13 cellular contexts compared by ENCODE assay signal in genomic region chr1:16111771-16112557, GRCh38. TPM values are rescaled to one million over a fixed set of nuclear protein-coding genes. Genes with fewer than 3 reads are reported as not detected.
DNase-seq lines count a peak whose midpoint lies in the region; ATAC-seq and TF ChIP-seq lines count a peak whose summit lies in the region.
"Had no signal": no experiment of that assay in that cellular context is flagged by ENCODE, and none has a peak within 500 bp of the region (broad histone marks: within the 10 kb centered on the region; RNA-seq: fewer than 3 reads in every experiment).

No MANE protein-coding gene starts in this region.

- H3K27me3 ChIP-seq in left ventricle myocardium inferior (ENCODE audit: low read depth) = no peaks in the 10 kb centered on the region
- H3K27me3 ChIP-seq in endodermal cell (ENCODE audit: control insufficient read depth, insufficient read depth, low read length, poor library complexity, severe bottlenecking) = no peaks in the 10 kb centered on the region
- H3K27me3 ChIP-seq in mesenchymal stem cell (ENCODE audit: control insufficient read depth in 1 of 2, insufficient read depth in 1 of 2, low read length in 2 of 2) = peaks cover 0 to 50% of the 10 kb centered on the region in 2 experiments
- no peaks in the 10 kb centered on the region for H3K27me3 ChIP-seq in uterus

- peak overlapping the region; percentile 37 for H4K91ac ChIP-seq in mesenchymal stem cell (ENCODE audit: low read length)

- no peak overlapping the region for H2BK120ac ChIP-seq in mesenchymal stem cell (ENCODE audit: low read depth, low read length)

- H2BK12ac ChIP-seq in mesenchymal stem cell (ENCODE audit: low read length in 2 of 2) = peak overlapping the region in 1 of 2 experiments; percentile 88

- H3K18ac ChIP-seq in mesenchymal stem cell (ENCODE audit: low read depth in 1 of 2, low read length in 2 of 2) = peak overlapping the region; percentile 37 to 54

- no peak overlapping the region for H3K4me2 ChIP-seq in mesenchymal stem cell (ENCODE audit: low read length, poor library complexity, severe bottlenecking)

- H3K4me1 ChIP-seq in left ventricle myocardium inferior (peaks cover 20% of the 10 kb centered on the region), endodermal cell (ENCODE audit: control insufficient read depth, insufficient read depth, low read length) (peaks cover 21% of the 10 kb centered on the region), mesenchymal stem cell (ENCODE audit: control insufficient read depth, insufficient read depth, low read depth, low read length) (peaks cover 40% of the 10 kb centered on the region), uterus (peaks cover 0 to 10% of the 10 kb centered on the region in 2 donors)

- H3K79me1 ChIP-seq in mesenchymal stem cell (replicated peaks; ENCODE audit: low read length, poor library complexity, severe bottlenecking) = no peaks in the 10 kb centered on the region

- TF ChIP-seq CTCF in left ventricle myocardium inferior (IDR thresholded peaks at IDR 0.05; ENCODE audit: borderline replicate concordance) = no peak
- no peak for TF ChIP-seq CTCF in endodermal cell (conservative IDR thresholded peaks at IDR 0.05)
- TF ChIP-seq CTCF in uterus (IDR thresholded peaks at IDR 0.05) = no peak

- peak overlapping the region; percentile 69 for H2AK5ac ChIP-seq in mesenchymal stem cell (ENCODE audit: low read length, severe bottlenecking)

- H3K27me3 Mint-ChIP-seq in endodermal cell (ENCODE audit: insufficient read depth) = peaks cover under 1% of the 10 kb centered on the region
- H3K27me3 Mint-ChIP-seq in activated naive CD4-positive, alpha-beta T cell treated with anti-CD3 and anti-CD28 coated beads for 36 hours (ENCODE audit: low read depth) = peaks cover 6% of the 10 kb centered on the region

- H3K14ac ChIP-seq in mesenchymal stem cell (ENCODE audit: low read length in 2 of 2) = peak overlapping the region in 1 of 2 experiments; percentile 46

- no peaks in the 10 kb centered on the region for H3K36me3 ChIP-seq in left ventricle myocardium inferior
- no peaks in the 10 kb centered on the region for H3K36me3 ChIP-seq in endodermal cell (ENCODE audit: control insufficient read depth, insufficient read depth, low read length)
- H3K36me3 ChIP-seq in mesenchymal stem cell (ENCODE audit: control insufficient read depth in 1 of 2, insufficient read depth in 2 of 2, low read depth in 1 of 2, low read length in 2 of 2) = no peaks in the 10 kb centered on the region
- no peaks in the 10 kb centered on the region for H3K36me3 ChIP-seq in uterus

- H2AFZ ChIP-seq in mesenchymal stem cell (ENCODE audit: low read depth, low read length) = no peak overlapping the region

- no peak for TF ChIP-seq POLR2A in uterus (IDR thresholded peaks at IDR 0.05)

- peaks cover 6% of the 10 kb centered on the region for H3K36me3 Mint-ChIP-seq in endodermal cell (ENCODE audit: low read depth)
- H3K36me3 Mint-ChIP-seq in activated naive CD4-positive, alpha-beta T cell treated with anti-CD3 and anti-CD28 coated beads for 36 hours (ENCODE audit: low read depth) = no peaks in the 10 kb centered on the region

- H3K9ac ChIP-seq in endodermal cell (ENCODE audit: extremely low read depth, low read length, poor library complexity, severe bottlenecking) (no peak overlapping the region), mesenchymal stem cell (ENCODE audit: low read length) (peak overlapping the region; percentile 51)

- H3K4me3 ChIP-seq in left ventricle myocardium inferior (no peak overlapping the region), endodermal cell (ENCODE audit: low read length) (no peak overlapping the region), mesenchymal stem cell (ENCODE audit: insufficient read depth in 1 of 2, low read depth in 1 of 2, low read length in 2 of 2) (peak overlapping the region in 1 of 2 experiments; percentile 1), uterus (no peak overlapping the region)

- WGBS in endodermal cell (ENCODE audit: insufficient coverage in 1 of 2, insufficient read length in 1 of 2), 2 experiments = 83 to 84% methylated on average over 7 to 15 of the region's 15 CpGs
- WGBS in mesenchymal stem cell = 67% methylated on average over 15 of the region's 15 CpGs

- intact Hi-C loops in Right ventricle myocardium inferior (cut with DNase I) = no loop called here
- intact Hi-C loops in left ventricle myocardium inferior (cut with micrococcal nuclease) = no loop called here
- intact Hi-C loops in uterus (cut with DNase I; ENCODE audit: low total_unique reads) = no loop called here
- intact Hi-C loops in activated naive CD4-positive, alpha-beta T cell treated with anti-CD3 and anti-CD28 coated beads for 36 hours (cut with micrococcal nuclease) = no loop called here

- H3K27ac ChIP-seq in left ventricle myocardium inferior (replicated peaks) = no peak overlapping the region
- no peak overlapping the region for H3K27ac ChIP-seq in endodermal cell (ENCODE audit: low read depth, low read length)
- peak overlapping the region; percentile 71 for H3K27ac ChIP-seq in mesenchymal stem cell (ENCODE audit: low read length, poor library complexity, severe bottlenecking)
- peak overlapping the region; percentile 46 to 87 for H3K27ac ChIP-seq in uterus

- H3K27ac Mint-ChIP-seq in endodermal cell = peak overlapping the region; percentile 5
- H3K27ac Mint-ChIP-seq in activated naive CD4-positive, alpha-beta T cell treated with anti-CD3 and anti-CD28 coated beads for 36 hours = no peak overlapping the region

- no peak overlapping the region for H3K4me3 Mint-ChIP-seq in endodermal cell
- H3K4me3 Mint-ChIP-seq in activated naive CD4-positive, alpha-beta T cell treated with anti-CD3 and anti-CD28 coated beads for 36 hours = no peak overlapping the region

- H3K4ac ChIP-seq in mesenchymal stem cell (ENCODE audit: low read depth in 1 of 2, low read length in 2 of 2) = no peak overlapping the region

- peak; percentile 73 for ATAC-seq in Right ventricle myocardium inferior
- no peak for ATAC-seq in GM18907 (IDR thresholded peaks at IDR 0.05; ENCODE audit: unreplicated experiment)
- ATAC-seq in HG02981 (IDR thresholded peaks at IDR 0.05; ENCODE audit: unreplicated experiment) = no peak
- ATAC-seq: activated CD4-positive, CD25-positive, alpha-beta regulatory T cell treated with anti-CD3 and anti-CD28 coated beads, Interleukin-2, amount 50 U/mL, for 24 hours had no signal

- no peak for DNase-seq in Right ventricle myocardium inferior (ENCODE audit: missing footprints)
- DNase-seq in left ventricle myocardium inferior = no peak
- peak; percentile 58 for DNase-seq in endodermal cell
- peak; percentile 88 for DNase-seq in mesenchymal stem cell
- peak; percentile 55 to 76 for DNase-seq in uterus
- DNase-seq in activated naive CD4-positive, alpha-beta T cell treated with anti-CD3 and anti-CD28 coated beads for 36 hours = no peak
- DNase-seq: activated naive CD4-positive, alpha-beta T cell treated with Interleukin-2 at 50 U/mL for 16 hours; effector CD4-positive, alpha-beta T cell; NCI-H2029 treated with DMSO at 0.1 percent for 48 hours; OCI-M1 had no signal

- H3K9me3 ChIP-seq in left ventricle myocardium inferior (replicated peaks) (peaks cover 14% of the 10 kb centered on the region), endodermal cell (ENCODE audit: control insufficient read depth, low read length) (peaks cover 29% of the 10 kb centered on the region), mesenchymal stem cell (ENCODE audit: control insufficient read depth, low read length) (peaks cover 15% of the 10 kb centered on the region), uterus (no peaks in the 10 kb centered on the region)

- peak overlapping the region; percentile 35 for H4K8ac ChIP-seq in mesenchymal stem cell (ENCODE audit: low read length)

- no peak overlapping the region for H2BK15ac ChIP-seq in mesenchymal stem cell (ENCODE audit: low read depth, poor library complexity, severe bottlenecking)

- peaks cover 28% of the 10 kb centered on the region for H3K4me1 Mint-ChIP-seq in endodermal cell
- H3K4me1 Mint-ChIP-seq in activated naive CD4-positive, alpha-beta T cell treated with anti-CD3 and anti-CD28 coated beads for 36 hours (ENCODE audit: low read depth) = no peaks in the 10 kb centered on the region

- peak overlapping the region; percentile 31 for H2BK5ac ChIP-seq in mesenchymal stem cell (ENCODE audit: low read depth, low read length, poor library complexity, severe bottlenecking)

- CTCF ChIA-PET in activated naive CD4-positive, alpha-beta T cell treated with anti-CD3 and anti-CD28 coated beads for 36 hours (lab: Charles Lee) = interaction anchor here (2.4 kb wide), 1 partner anchor 33 kb away, joined by 10 read pairs; no protein-coding TSS in a partner anchor

- H3K9me3 Mint-ChIP-seq in endodermal cell = peaks cover 25% of the 10 kb centered on the region
- H3K9me3 Mint-ChIP-seq in activated naive CD4-positive, alpha-beta T cell treated with anti-CD3 and anti-CD28 coated beads for 36 hours = peaks cover 10% of the 10 kb centered on the region

- H3K23ac ChIP-seq in mesenchymal stem cell (ENCODE audit: low read length in 2 of 2) = no peak overlapping the region

RNA-seq across cellular contexts. Expression of gene FAM131C, which starts 38.5 kb away (rescaled TPM):
- total RNA-seq in Right ventricle myocardium inferior (5.9 TPM), left ventricle myocardium inferior (5.4 TPM), endodermal cell (1 to 10 TPM in 1 of 2 donors, under 1 TPM in 1; 0.66 to 2.5 TPM), uterus (under 1 TPM in 2 of 4 donors, not detected in 2; 0.28 to 0.85 TPM)
- polyA plus RNA-seq in endodermal cell (2013, experiment 1 of 2) = 3.7 TPM
- 2.4 TPM for polyA plus RNA-seq in endodermal cell (2013, experiment 2 of 2)
- polyA plus RNA-seq in mesenchymal stem cell (2013, experiment 1 of 2) = 0.37 TPM
- 0.44 TPM for polyA plus RNA-seq in mesenchymal stem cell (2013, experiment 2 of 2)
- total RNA-seq in activated naive CD4-positive, alpha-beta T cell treated with anti-CD3 and anti-CD28 coated beads for 36 hours = not detected

RNA-seq across cellular contexts. Expression of gene EPHA2, which starts 43.9 kb away (rescaled TPM):
- 7.3 TPM for total RNA-seq in Right ventricle myocardium inferior
- total RNA-seq in left ventricle myocardium inferior = 9.6 TPM
- 10 to 100 TPM; 56.5 to 64.3 TPM for total RNA-seq in endodermal cell
- polyA plus RNA-seq in endodermal cell (2013, experiment 1 of 2) = 56.0 TPM
- polyA plus RNA-seq in endodermal cell (2013, experiment 2 of 2) = 56.3 TPM
- polyA plus RNA-seq in mesenchymal stem cell (2013, experiment 1 of 2) = 31.9 TPM
- polyA plus RNA-seq in mesenchymal stem cell (2013, experiment 2 of 2) = 31.0 TPM
- total RNA-seq in uterus = 10 to 100 TPM in 2 of 4 donors, 1 to 10 TPM in 2; 2.4 to 32.9 (median 16.3) TPM
- total RNA-seq in activated naive CD4-positive, alpha-beta T cell treated with anti-CD3 and anti-CD28 coated beads for 36 hours = under 1 TPM; 0.29 to 0.54 TPM

Comparison
In these comparisons a context has a peak if more than half of its experiments do, and no peak if none do; other contexts are left out.
1. DNase-seq: peak in endodermal cell (single experiment), mesenchymal stem cell (single experiment) and uterus (2 of 2); none in Right ventricle myocardium inferior (single experiment), left ventricle myocardium inferior (single experiment) and activated naive CD4-positive, alpha-beta T cell treated with anti-CD3 and anti-CD28 coated beads for 36 hours (single experiment).
2. H3K27ac ChIP-seq: peak in mesenchymal stem cell (single experiment) and uterus (2 of 2); none in left ventricle myocardium inferior (single experiment) and endodermal cell (single experiment).